ENCODE assay signal across 8 cellular contexts in the genomic region with DNA sequence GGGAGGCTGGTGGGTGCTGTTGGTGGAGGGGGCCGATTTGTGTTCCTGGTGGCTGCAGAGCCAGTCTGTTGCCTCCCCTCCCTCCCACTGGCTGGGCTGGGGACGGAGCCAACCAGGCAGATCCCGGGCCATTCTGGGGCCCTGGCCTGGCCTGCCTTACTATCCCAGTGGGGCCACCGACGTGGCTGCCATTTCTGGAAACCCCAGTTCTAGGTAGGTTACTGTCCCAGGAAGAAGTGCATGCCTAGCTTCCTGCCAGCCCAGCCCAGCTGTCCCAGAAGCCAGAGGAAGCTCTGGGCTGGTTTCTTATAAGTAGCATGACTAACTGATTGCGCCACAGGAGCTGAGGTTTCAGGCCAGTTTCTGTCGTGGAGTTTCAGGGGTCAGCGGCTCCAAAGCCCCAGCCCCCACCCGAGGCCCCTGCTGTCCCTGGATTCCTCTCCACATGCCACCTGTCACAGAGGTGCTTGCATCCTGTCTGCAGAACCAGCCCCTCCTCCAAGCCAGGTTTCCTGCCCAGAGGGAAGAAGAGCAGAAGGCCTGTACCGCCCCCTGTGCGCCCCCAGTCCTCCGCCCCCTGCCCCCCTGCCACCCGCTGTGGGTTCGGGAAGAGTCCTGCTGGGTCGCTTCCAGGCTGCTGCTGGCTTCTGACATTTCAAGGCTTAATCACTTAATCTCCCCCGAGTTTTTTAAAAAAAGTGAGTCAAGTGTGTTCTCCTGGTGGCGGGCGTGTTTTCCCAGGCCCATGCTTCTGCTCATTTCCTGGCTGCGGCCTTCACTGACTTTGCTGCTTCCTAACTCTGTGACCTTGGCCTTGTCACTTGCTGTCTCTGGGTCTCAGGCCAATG. TPM values are rescaled to one million over a fixed set of nuclear protein-coding genes. Genes with fewer than 3 reads are reported as not detected.
DNase-seq lines count a peak whose midpoint lies in the region; ATAC-seq and TF ChIP-seq lines count a peak whose summit lies in the region.

No MANE protein-coding gene starts in this region.

- TF ChIP-seq CTCF in endodermal cell (conservative IDR thresholded peaks at IDR 0.05) (no peak), suprapubic skin (IDR thresholded peaks at IDR 0.05) (no peak)

- WGBS in endodermal cell (ENCODE audit: insufficient coverage in 1 of 2, insufficient read length in 1 of 2), 2 experiments = 22 to 25% methylated on average over 6 to 19 of the region's 19 CpGs
- 23 to 34% methylated on average over 7 to 13 of the region's 19 CpGs for WGBS in mesodermal cell (ENCODE audit: insufficient coverage in 2 of 2), 2 experiments
- WGBS in suprapubic skin = 13% methylated on average over 13 of the region's 19 CpGs

- H3K4me1 ChIP-seq in endodermal cell (ENCODE audit: control insufficient read depth, insufficient read depth, low read length) (peaks cover 15% of the 10 kb centered on the region), mesodermal cell (ENCODE audit: control insufficient read depth, insufficient read depth, low read length, poor library complexity, severe bottlenecking) (peaks cover 21% of the 10 kb centered on the region), suprapubic skin (peaks cover 57% of the 10 kb centered on the region)

- TF ChIP-seq POLR2A in suprapubic skin (IDR thresholded peaks at IDR 0.05) = no peak

- H3K4me3 ChIP-seq in endodermal cell (ENCODE audit: low read length) (no peak overlapping the region), mesodermal cell (ENCODE audit: extremely low read depth, insufficient read depth, low read length, poor library complexity, severe bottlenecking) (no peak overlapping the region), suprapubic skin (no peak overlapping the region)

- H3K27ac ChIP-seq in endodermal cell (ENCODE audit: low read depth, low read length) = peak overlapping the region; percentile 32
- H3K27ac ChIP-seq in mesodermal cell (ENCODE audit: low read depth, low read length, severe bottlenecking) = peak overlapping the region; percentile 90
- peak overlapping the region; percentile 87 for H3K27ac ChIP-seq in suprapubic skin

- peaks cover 14% of the 10 kb centered on the region for H3K36me3 Mint-ChIP-seq in endodermal cell (ENCODE audit: low read depth)

- peak overlapping the region; percentile 85 for H3K27ac Mint-ChIP-seq in endodermal cell

- H3K9ac ChIP-seq in endodermal cell (ENCODE audit: extremely low read depth, low read length, poor library complexity, severe bottlenecking) = no peak overlapping the region

- no peak for TF ChIP-seq EP300 in suprapubic skin (IDR thresholded peaks at IDR 0.05)

- no peak for ATAC-seq in HG03378 (IDR thresholded peaks at IDR 0.05; ENCODE audit: unreplicated experiment)

- peaks cover 5% of the 10 kb centered on the region for H3K9me3 ChIP-seq in endodermal cell (ENCODE audit: control insufficient read depth, low read length)
- no peaks in the 10 kb centered on the region for H3K9me3 ChIP-seq in mesodermal cell (ENCODE audit: control insufficient read depth, low read length)
- H3K9me3 ChIP-seq in suprapubic skin = no peaks in the 10 kb centered on the region

- no peaks in the 10 kb centered on the region for H3K36me3 ChIP-seq in endodermal cell (ENCODE audit: control insufficient read depth, insufficient read depth, low read length)
- peaks cover 15% of the 10 kb centered on the region for H3K36me3 ChIP-seq in mesodermal cell (ENCODE audit: control insufficient read depth, insufficient read depth, low read length)
- H3K36me3 ChIP-seq in suprapubic skin = no peaks in the 10 kb centered on the region

- H3K27me3 Mint-ChIP-seq in endodermal cell (ENCODE audit: insufficient read depth) = no peaks in the 10 kb centered on the region

- H3K9me3 Mint-ChIP-seq in endodermal cell = peaks cover 3% of the 10 kb centered on the region

- peak overlapping the region; percentile 19 for H3K4me3 Mint-ChIP-seq in endodermal cell

- DNase-seq in GF-D8 (lab: John Stamatoyannopoulos, UW) (peak; percentile 95), LHCN-M2 (ENCODE audit: low read depth) (peak; percentile 90), endodermal cell (peak; percentile 99), suprapubic skin (ENCODE audit: low spot score in 2 of 2) (peak; percentile 90 to 93)
- peak; percentile 28 for DNase-seq in activated CD4-positive, alpha-beta T cell treated with anti-CD3 and anti-CD28 coated beads, Interleukin-2, amount 50 U/mL, for 1 hour
- no peak for DNase-seq in central memory CD4-positive, alpha-beta T cell

- H3K27me3 ChIP-seq in endodermal cell (ENCODE audit: control insufficient read depth, insufficient read depth, low read length, poor library complexity, severe bottlenecking) (no peaks in the 10 kb centered on the region), suprapubic skin (no peaks in the 10 kb centered on the region)

- peaks cover 49% of the 10 kb centered on the region for H3K4me1 Mint-ChIP-seq in endodermal cell

RNA-seq across cellular contexts. Expression of gene IL4R, which starts 13.2 kb away (rescaled TPM):
- total RNA-seq in LHCN-M2 (2014; rRNA removed) = 13.8 and 14.5 TPM in 2 replicates
- 10.7 TPM for polyA plus RNA-seq in LHCN-M2 (2012)
- total RNA-seq in endodermal cell = 10 to 100 TPM; 30.6 to 31.6 TPM
- polyA plus RNA-seq in endodermal cell (2013, experiment 1 of 2) = 8.0 TPM
- polyA plus RNA-seq in endodermal cell (2013, experiment 2 of 2) = 7.6 TPM
- polyA plus RNA-seq in mesodermal cell (2013, experiment 1 of 2) = 29.3 TPM
- polyA plus RNA-seq in mesodermal cell (2013, experiment 2 of 2) = 20.0 TPM
- 10 to 100 TPM; 27.2 to 32.8 (median 30.5) TPM for total RNA-seq in suprapubic skin

RNA-seq across cellular contexts. Expression of gene NSMCE1, which starts 58.4 kb away (rescaled TPM):
- total RNA-seq in LHCN-M2 (2014; rRNA removed) (50.1 and 62.7 TPM in 2 replicates), endodermal cell (10 to 100 TPM; 22.3 to 22.4 TPM), suprapubic skin (10 to 100 TPM; 23.0 to 32.2 (median 29.3) TPM)
- polyA plus RNA-seq in LHCN-M2 (2012) = 103 TPM
- polyA plus RNA-seq in endodermal cell (2013, experiment 1 of 2) = 51.9 TPM
- 43.8 TPM for polyA plus RNA-seq in endodermal cell (2013, experiment 2 of 2)
- polyA plus RNA-seq in mesodermal cell (2013, experiment 1 of 2) = 24.3 TPM
- 23.7 TPM for polyA plus RNA-seq in mesodermal cell (2013, experiment 2 of 2)

Comparison
In these comparisons a context has a peak if more than half of its experiments do, and no peak if none do; other contexts are left out.
1. H3K27ac ChIP-seq: peak in every context shown above with its lines; median percentile 90 in mesodermal cell; 87 in suprapubic skin; 32 in endodermal cell.